3 cellular contexts compared by ENCODE assay signal in the genomic region with DNA sequence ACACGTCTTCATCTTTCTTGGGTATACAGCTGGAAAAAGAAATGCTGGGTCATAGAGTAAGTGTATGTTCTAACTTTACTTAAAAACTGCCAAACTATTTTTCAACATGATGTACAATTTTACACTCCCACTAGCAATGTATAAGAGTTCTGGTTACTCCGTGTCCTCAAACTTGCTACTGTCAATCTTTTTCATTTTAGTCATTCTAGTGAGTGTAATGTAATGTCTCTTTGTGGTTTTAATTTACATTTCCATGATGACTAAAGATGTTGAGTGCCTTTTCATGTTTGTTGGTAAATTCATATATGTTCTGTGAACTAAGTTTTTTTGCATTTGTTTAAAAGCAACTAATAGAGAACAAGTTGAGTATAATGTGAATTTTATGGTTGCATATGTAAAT.
TF ChIP-seq lines count a peak whose summit lies in the region.

No MANE protein-coding gene starts in this region.

TF ChIP-seq in SK-N-SH treated with all-trans-retinoic acid at 6 μM for 48 hours, 23 proteins besides CTCF, POLR2A, EP300 and RAD21 (continues in another document):
- TF ChIP-seq RARB (CRISPR knock-in tag; IDR thresholded peaks at IDR 0.05) (no peak), ZC3H10 (CRISPR knock-in tag; IDR thresholded peaks at IDR 0.05) (no peak), CSDC2 (CRISPR knock-in tag; IDR thresholded peaks at IDR 0.05) (no peak), TCF4 (CRISPR knock-in tag; IDR thresholded peaks at IDR 0.05; ENCODE audit: borderline replicate concordance) (no peak), BACH2 (CRISPR knock-in tag; IDR thresholded peaks at IDR 0.05; ENCODE audit: borderline replicate concordance) (no peak), ZFP30 (CRISPR knock-in tag; IDR thresholded peaks at IDR 0.05) (no peak), PPARA (CRISPR knock-in tag; IDR thresholded peaks at IDR 0.05; ENCODE audit: borderline replicate concordance) (no peak), ARNTL (CRISPR knock-in tag; IDR thresholded peaks at IDR 0.05; ENCODE audit: borderline replicate concordance, low read depth) (no peak), ZNF8 (CRISPR knock-in tag; IDR thresholded peaks at IDR 0.05) (no peak), SNAI2 (CRISPR knock-in tag; IDR thresholded peaks at IDR 0.05) (no peak)
- TF ChIP-seq, protein P1, sequence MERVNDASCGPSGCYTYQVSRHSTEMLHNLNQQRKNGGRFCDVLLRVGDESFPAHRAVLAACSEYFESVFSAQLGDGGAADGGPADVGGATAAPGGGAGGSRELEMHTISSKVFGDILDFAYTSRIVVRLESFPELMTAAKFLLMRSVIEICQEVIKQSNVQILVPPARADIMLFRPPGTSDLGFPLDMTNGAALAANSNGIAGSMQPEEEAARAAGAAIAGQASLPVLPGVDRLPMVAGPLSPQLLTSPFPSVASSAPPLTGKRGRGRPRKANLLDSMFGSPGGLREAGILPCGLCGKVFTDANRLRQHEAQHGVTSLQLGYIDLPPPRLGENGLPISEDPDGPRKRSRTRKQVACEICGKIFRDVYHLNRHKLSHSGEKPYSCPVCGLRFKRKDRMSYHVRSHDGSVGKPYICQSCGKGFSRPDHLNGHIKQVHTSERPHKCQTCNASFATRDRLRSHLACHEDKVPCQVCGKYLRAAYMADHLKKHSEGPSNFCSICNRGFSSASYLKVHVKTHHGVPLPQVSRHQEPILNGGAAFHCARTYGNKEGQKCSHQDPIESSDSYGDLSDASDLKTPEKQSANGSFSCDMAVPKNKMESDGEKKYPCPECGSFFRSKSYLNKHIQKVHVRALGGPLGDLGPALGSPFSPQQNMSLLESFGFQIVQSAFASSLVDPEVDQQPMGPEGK (CRISPR knock-in tag; IDR thresholded peaks at IDR 0.05; ENCODE audit: borderline replicate concordance): no peak
- TF ChIP-seq, protein P2, sequence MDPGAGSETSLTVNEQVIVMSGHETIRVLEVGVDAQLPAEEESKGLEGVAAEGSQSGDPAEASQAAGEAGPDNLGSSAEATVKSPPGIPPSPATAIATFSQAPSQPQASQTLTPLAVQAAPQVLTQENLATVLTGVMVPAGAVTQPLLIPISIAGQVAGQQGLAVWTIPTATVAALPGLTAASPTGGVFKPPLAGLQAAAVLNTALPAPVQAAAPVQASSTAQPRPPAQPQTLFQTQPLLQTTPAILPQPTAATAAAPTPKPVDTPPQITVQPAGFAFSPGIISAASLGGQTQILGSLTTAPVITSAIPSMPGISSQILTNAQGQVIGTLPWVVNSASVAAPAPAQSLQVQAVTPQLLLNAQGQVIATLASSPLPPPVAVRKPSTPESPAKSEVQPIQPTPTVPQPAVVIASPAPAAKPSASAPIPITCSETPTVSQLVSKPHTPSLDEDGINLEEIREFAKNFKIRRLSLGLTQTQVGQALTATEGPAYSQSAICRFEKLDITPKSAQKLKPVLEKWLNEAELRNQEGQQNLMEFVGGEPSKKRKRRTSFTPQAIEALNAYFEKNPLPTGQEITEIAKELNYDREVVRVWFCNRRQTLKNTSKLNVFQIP (CRISPR knock-in tag; IDR thresholded peaks at IDR 0.05; ENCODE audit: borderline replicate concordance, low read depth): no peak

TF ChIP-seq in SK-N-SH, 30 proteins besides CTCF, POLR2A, EP300 and RAD21:
- no peak for TF ChIP-seq CHD2 (IDR thresholded peaks at IDR 0.05; ENCODE audit: low read length, partially characterized antibody)
- no peak for TF ChIP-seq GATA2 (CRISPR knock-in tag; IDR thresholded peaks at IDR 0.05)
- TF ChIP-seq TEAD4 (IDR thresholded peaks at IDR 0.05; ENCODE audit: borderline replicate concordance, insufficient read depth): no peak
- no peak for TF ChIP-seq RCOR1 (IDR thresholded peaks at IDR 0.05; ENCODE audit: low read length)
- TF ChIP-seq TCF12 (IDR thresholded peaks at IDR 0.05): no peak

TF ChIP-seq in GM12878, 131 proteins besides CTCF, POLR2A, EP300 and RAD21:
- no peak for TF ChIP-seq EED (IDR thresholded peaks at IDR 0.05; ENCODE audit: low read depth)
- TF ChIP-seq RB1 (IDR thresholded peaks at IDR 0.05; ENCODE audit: borderline replicate concordance): no peak
- peak; percentile 12; the same call in 1 of the 2 replicates for TF ChIP-seq RUNX3 (IDR thresholded peaks at IDR 0.05; ENCODE audit: low read length)
TF ChIP-seq in GM12878: peak in this region for 1.
